ENCODE assay signal across 9 cellular contexts in the genomic region with DNA sequence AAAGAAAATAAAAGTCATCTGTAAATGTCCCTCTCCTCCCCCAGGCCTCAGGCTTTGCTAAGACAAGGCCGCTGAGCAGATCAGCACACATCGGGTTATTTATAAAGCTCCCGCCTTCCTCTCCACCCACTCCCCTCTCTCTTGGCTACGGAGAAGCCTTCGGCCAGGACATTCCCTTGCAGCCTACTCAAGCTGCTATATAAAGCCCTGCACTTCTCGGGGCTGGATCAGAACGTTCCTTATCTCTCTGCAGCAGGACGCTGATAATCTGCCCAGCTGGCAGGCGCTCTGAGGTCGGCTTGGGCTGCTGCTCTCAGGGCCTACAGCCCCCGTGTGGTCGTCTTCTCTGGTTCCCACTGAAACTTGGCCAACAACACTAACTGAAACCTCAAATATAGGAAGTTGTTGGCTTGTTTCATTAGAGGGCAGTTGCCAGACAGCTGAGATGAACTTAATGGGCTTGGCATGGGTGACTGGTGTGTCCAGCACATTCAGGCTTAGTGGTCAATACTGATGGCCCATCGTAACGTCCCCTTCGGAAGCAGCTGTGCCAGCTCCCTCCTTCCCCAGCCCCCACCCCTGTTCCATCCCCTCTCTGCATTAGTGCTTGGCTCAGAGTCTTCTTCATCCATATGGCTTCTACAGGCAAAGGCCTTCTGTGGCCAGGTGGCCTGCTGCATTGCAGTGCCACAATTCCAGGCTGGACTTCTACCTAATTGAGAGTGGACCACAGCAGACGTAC.
A peak's percentile ranks its signal among the peaks of the same experiment; 100 is the strongest.
DNase-seq lines count a peak whose midpoint lies in the region; ATAC-seq, FAIRE-seq and TF ChIP-seq lines count a peak whose summit lies in the region.
"Had no signal": no experiment of that assay in that cellular context is flagged by ENCODE, and none has a peak within 500 bp of the region (broad histone marks: within the 10 kb centered on the region; RNA-seq: fewer than 3 reads in every experiment).

No MANE protein-coding gene starts in this region.

- H3K4me1 ChIP-seq in GM12878 (ENCODE audit: control insufficient read depth, insufficient read depth, low read length) = peaks cover 48% of the 10 kb centered on the region
- peaks cover 4 to 5% of the 10 kb centered on the region in 2 donors for H3K4me1 ChIP-seq in kidney (ENCODE audit: control insufficient read depth in 1 of 2, insufficient read depth in 1 of 2, low read depth in 1 of 2, low read length in 2 of 2)
- H3K4me1 ChIP-seq in suprapubic skin = peaks cover 30% of the 10 kb centered on the region

- peak overlapping the region; percentile 15; the same call in 1 of the 2 replicates for H3K9ac ChIP-seq in GM12878 (ENCODE audit: control insufficient read depth, insufficient read depth, low read length)
- no peak overlapping the region for H3K9ac ChIP-seq in kidney (ENCODE audit: low read length in 2 of 2)

- H3K27ac ChIP-seq in GM12878 (ENCODE audit: control insufficient read depth, insufficient read depth) = peak overlapping the region; percentile 62
- H3K27ac ChIP-seq in kidney (ENCODE audit: low read depth in 2 of 2, low read length in 2 of 2) = peak overlapping the region; percentile 12 to 23
- H3K27ac ChIP-seq in suprapubic skin = peak overlapping the region; percentile 73
- H3K27ac ChIP-seq: neutrophil had no signal

- in situ Hi-C loops in KBM-7 (cut with MboI; ENCODE audit: low pct_unique_long_range_greater_than_20kb, low sequenced_read_pairs) (loop anchor here (25.0 kb wide), 2 partner anchors 266 to 641 kb away; a partner anchor contains a TSS), GM12878 (cut with MboI) (loop anchor here (5.0 to 25.0 kb wide), 2 partner anchors 516 to 641 kb away; a partner anchor contains a TSS)

- H4K20me1 ChIP-seq in GM12878 (ENCODE audit: control insufficient read depth, insufficient read depth) = no peaks in the 10 kb centered on the region

- peak; percentile 74 for ATAC-seq in GM21528 (IDR thresholded peaks at IDR 0.05; ENCODE audit: low FRiP score, unreplicated experiment)
- ATAC-seq in GM12878 = peak; percentile 88

- TF ChIP-seq CTCF in GM12878 (IDR thresholded peaks at IDR 0.05 in 2 of 3, conservative IDR thresholded peaks at IDR 0.05 in 1 of 3; ENCODE audit: control insufficient read depth in 2 of 3, extremely low read depth in 1 of 3, insufficient read depth in 1 of 3, low read depth in 3 of 3, low read length in 3 of 3) = peak; percentile 19 to 40 (median 40); a peak in 4 of 6 replicates
- TF ChIP-seq CTCF in kidney (IDR thresholded peaks at IDR 0.05; ENCODE audit: borderline replicate concordance, extremely low read depth, insufficient read depth) = no peak
- peak in 1 of 2 donors; percentile 8 for TF ChIP-seq CTCF in suprapubic skin (IDR thresholded peaks at IDR 0.05)

- CTCF ChIA-PET in GM12878 (lab: Yijun Ruan, JAX) = interaction anchor here (0.7 to 36.6 kb wide), 17 partner anchors 10 to 649 kb away, joined by 3 to 1067 read pairs (median 4); a partner anchor contains a TSS

- RAD21 ChIA-PET in GM12878 (lab: Charles Lee; ENCODE audit: unreplicated experiment) = interaction anchor here (0.5 to 5.6 kb wide), 27 partner anchors 11 to 637 kb away, joined by 3 to 72 read pairs (median 4); a partner anchor contains a TSS

- peak; percentile 57 to 68; a peak in 2 of 4 replicates for TF ChIP-seq EP300 in GM12878 (IDR thresholded peaks at IDR 0.05; ENCODE audit: borderline replicate concordance in 1 of 2, control insufficient read depth in 1 of 2, low read depth in 2 of 2, low read length in 2 of 2)
- TF ChIP-seq EP300 in suprapubic skin (IDR thresholded peaks at IDR 0.05) = peak; percentile 82

- SMC1A ChIA-PET in GM12878 (lab: Charles Lee; ENCODE audit: uncharacterized antibody, unreplicated experiment) = interaction anchor here (0.7 to 36.3 kb wide), 23 partner anchors 10 to 644 kb away, joined by 3 to 1399 read pairs (median 6); a partner anchor contains a TSS

- TF ChIP-seq RAD21 in GM12878 (IDR thresholded peaks at IDR 0.05; ENCODE audit: insufficient read depth, low read depth, low read length) = peak; percentile 41; the same call in 1 of the 2 replicates

- H3K4me3 ChIP-seq in GM12878 (no peak overlapping the region), kidney (ENCODE audit: low read length in 2 of 2) (no peak overlapping the region), suprapubic skin (no peak overlapping the region)

- WGBS in GM12878 (ENCODE audit: insufficient coverage, insufficient replicate concordance, low lambda C conversion rate, missing lambda C conversion rate) = 12% methylated on average over 16 of the region's 16 CpGs
- 11% methylated on average over 16 of the region's 16 CpGs for WGBS in suprapubic skin

- peak; percentile 61 for TF ChIP-seq POLR2A in GM12878 (IDR thresholded peaks at IDR 0.05; ENCODE audit: low read depth, low read length)
- no peak for TF ChIP-seq POLR2A in suprapubic skin (IDR thresholded peaks at IDR 0.05)

- peak overlapping the region; percentile 42 for H2AFZ ChIP-seq in GM12878 (ENCODE audit: control insufficient read depth, low read depth, low read length)

- no TSS peak for BruUV-seq in GM12878 (replicated peaks; lab: Mats Ljungman, UMichigan)

- FAIRE-seq in GM12878 (lab: Jason Lieb, UNC) = peak; percentile 90
- no peak for FAIRE-seq in kidney (lab: Jason Lieb, UNC)

- peak overlapping the region; percentile 52 for H3K4me2 ChIP-seq in GM12878 (ENCODE audit: control insufficient read depth, insufficient read depth)

- no peaks in the 10 kb centered on the region for H3K79me2 ChIP-seq in GM12878 (ENCODE audit: control insufficient read depth, insufficient read depth, low read length)

- POLR2A ChIA-PET in GM12878 (lab: Charles Lee) = interaction anchor here (0.8 to 6.3 kb wide), 12 partner anchors 13 to 243 kb away, joined by 3 to 33 read pairs (median 4); no protein-coding TSS in a partner anchor

- H3K36me3 ChIP-seq in GM12878 (ENCODE audit: control insufficient read depth in 2 of 2, insufficient read depth in 2 of 2, low read length in 1 of 2) = no peaks in the 10 kb centered on the region
- no peaks in the 10 kb centered on the region for H3K36me3 ChIP-seq in kidney (ENCODE audit: control insufficient read depth in 1 of 2, insufficient read depth in 2 of 2, low read length in 2 of 2)
- no peaks in the 10 kb centered on the region for H3K36me3 ChIP-seq in suprapubic skin
- H3K36me3 ChIP-seq: neutrophil had no signal

- DNase-seq in ELF-1 (ENCODE audit: low read depth, low spot score) (peak; percentile 84), KBM-7 (peak; percentile 98), GM12878 (ENCODE audit: low read depth, low spot score) (no peak), kidney (peak; percentile 95), suprapubic skin (ENCODE audit: low spot score in 2 of 2) (peak; percentile 72 to 81), NCI-H187 (lab: John Stamatoyannopoulos, UW) (no peak)
- DNase-seq in stimulated activated CD4-positive, alpha-beta T cell treated with anti-CD3 and anti-CD28 coated beads, Interleukin-2, amount 100 ng/mL, for 48 hours = no peak

- H3K27me3 ChIP-seq in GM12878 (replicated peaks in 1 of 2; ENCODE audit: control insufficient read depth in 2 of 2, insufficient read depth in 2 of 2, low read length in 1 of 2) (no peaks in the 10 kb centered on the region), suprapubic skin (no peaks in the 10 kb centered on the region)
- H3K27me3 ChIP-seq: neutrophil had no signal

- H3K9me3 ChIP-seq in GM12878 (replicated peaks; ENCODE audit: control insufficient read depth, insufficient read depth, low read length) (no peaks in the 10 kb centered on the region; the same call in 1 of the 3 replicates), kidney (ENCODE audit: control insufficient read depth in 1 of 2, low read length in 2 of 2) (no peaks in the 10 kb centered on the region), suprapubic skin (no peaks in the 10 kb centered on the region)
- H3K9me3 ChIP-seq: neutrophil had no signal

- intact Hi-C loops in GM12878 (cut with micrococcal nuclease; ENCODE audit: unreplicated experiment) (loop anchor here (2.0 kb wide), 1 partner anchor 22 kb away; no protein-coding TSS in a partner anchor), kidney (cut with DNase I) (no loop called here)

TF ChIP-seq in GM12878, 131 proteins besides CTCF, POLR2A, EP300 and RAD21 (continues in another document):
- TF ChIP-seq TARDBP (IDR thresholded peaks at IDR 0.05; ENCODE audit: borderline replicate concordance) (no peak), MYB (IDR thresholded peaks at IDR 0.05; ENCODE audit: borderline replicate concordance, low read depth, low read length) (no peak), CHD2 (IDR thresholded peaks at IDR 0.05; ENCODE audit: borderline replicate concordance, low read depth, low read length) (0 out of 2 replicates have a peak, but pooled peaks have one; percentile 53), RUNX3 (IDR thresholded peaks at IDR 0.05; ENCODE audit: low read length) (peak; percentile 97), CREB1 (IDR thresholded peaks at IDR 0.05; ENCODE audit: low read depth) (0 out of 2 replicates have a peak, but pooled peaks have one; percentile 22), CBFB (IDR thresholded peaks at IDR 0.05; ENCODE audit: low read depth) (peak; percentile 89), JUNB (IDR thresholded peaks at IDR 0.05) (no peak), TCF7 (IDR thresholded peaks at IDR 0.05; ENCODE audit: borderline replicate concordance) (no peak), PAX5 (IDR thresholded peaks at IDR 0.05; ENCODE audit: borderline replicate concordance, low read depth, low read length) (peak; percentile 72; the same call in 1 of the 2 replicates), KLF5 (IDR thresholded peaks at IDR 0.05; ENCODE audit: partially characterized antibody) (no peak), SMARCA5 (IDR thresholded peaks at IDR 0.05) (no peak), ZNF622 (IDR thresholded peaks at IDR 0.05) (no peak)
- TF ChIP-seq, protein P1, sequence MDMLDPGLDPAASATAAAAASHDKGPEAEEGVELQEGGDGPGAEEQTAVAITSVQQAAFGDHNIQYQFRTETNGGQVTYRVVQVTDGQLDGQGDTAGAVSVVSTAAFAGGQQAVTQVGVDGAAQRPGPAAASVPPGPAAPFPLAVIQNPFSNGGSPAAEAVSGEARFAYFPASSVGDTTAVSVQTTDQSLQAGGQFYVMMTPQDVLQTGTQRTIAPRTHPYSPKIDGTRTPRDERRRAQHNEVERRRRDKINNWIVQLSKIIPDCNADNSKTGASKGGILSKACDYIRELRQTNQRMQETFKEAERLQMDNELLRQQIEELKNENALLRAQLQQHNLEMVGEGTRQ (IDR thresholded peaks at IDR 0.05; ENCODE audit: borderline replicate concordance, low read depth, low read length) = no peak
- TF ChIP-seq, protein P2, sequence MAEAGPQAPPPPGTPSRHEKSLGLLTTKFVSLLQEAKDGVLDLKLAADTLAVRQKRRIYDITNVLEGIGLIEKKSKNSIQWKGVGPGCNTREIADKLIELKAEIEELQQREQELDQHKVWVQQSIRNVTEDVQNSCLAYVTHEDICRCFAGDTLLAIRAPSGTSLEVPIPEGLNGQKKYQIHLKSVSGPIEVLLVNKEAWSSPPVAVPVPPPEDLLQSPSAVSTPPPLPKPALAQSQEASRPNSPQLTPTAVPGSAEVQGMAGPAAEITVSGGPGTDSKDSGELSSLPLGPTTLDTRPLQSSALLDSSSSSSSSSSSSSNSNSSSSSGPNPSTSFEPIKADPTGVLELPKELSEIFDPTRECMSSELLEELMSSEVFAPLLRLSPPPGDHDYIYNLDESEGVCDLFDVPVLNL (IDR thresholded peaks at IDR 0.05; ENCODE audit: low read depth, low read length) = no peak

Comparison
In these comparisons a context has a peak if more than half of its experiments do, and no peak if none do; other contexts are left out.
1. DNase-seq: peak in ELF-1 (single experiment), KBM-7 (single experiment), kidney (single experiment) and suprapubic skin (2 of 2); none in GM12878 (single experiment), NCI-H187 (0 of 2) and stimulated activated CD4-positive, alpha-beta T cell treated with anti-CD3 and anti-CD28 coated beads, Interleukin-2, amount 100 ng/mL, for 48 hours (0 of 2).
2. H3K27ac ChIP-seq: peak in every context shown above with its lines; median percentile 73 in suprapubic skin; 62 in GM12878; 18 in kidney.